8 cellular contexts compared by ENCODE assay signal in genomic region chr3:46558184-46559029, GRCh38. TPM values are rescaled to one million over a fixed set of nuclear protein-coding genes. Genes with fewer than 3 reads are reported as not detected.
DNase-seq lines count a peak whose midpoint lies in the region; ATAC-seq, FAIRE-seq and TF ChIP-seq lines count a peak whose summit lies in the region.

No MANE protein-coding gene starts in this region.

- no peaks in the 10 kb centered on the region for H3K36me3 ChIP-seq in KMS-11 (ENCODE audit: insufficient read depth)
- H3K36me3 ChIP-seq in astrocyte (ENCODE audit: insufficient read depth, low read length), result no peaks in the 10 kb centered on the region

- H3K27me3 ChIP-seq in KMS-11 (ENCODE audit: insufficient read depth, low read depth) (no peaks in the 10 kb centered on the region), astrocyte (ENCODE audit: insufficient read depth, low read length) (no peaks in the 10 kb centered on the region)

- H3K4me2 ChIP-seq in KMS-11 (peak overlapping the region; percentile 56), astrocyte (ENCODE audit: low read length) (peak overlapping the region; percentile 81)

- H3K4me3 ChIP-seq in KMS-11 (IDR thresholded peaks at IDR 0.05; ENCODE audit: insufficient read depth, low read depth, low read length) (no peak overlapping the region), astrocyte (ENCODE audit: insufficient read depth, low read depth, low read length) (peak overlapping the region; percentile 49), iPS-18c (ENCODE audit: insufficient read depth, low read depth, low read length) (peak overlapping the region; percentile 25; the same call in 1 of the 2 replicates)

- H3K27ac ChIP-seq in KMS-11 (no peak overlapping the region), astrocyte (ENCODE audit: low read depth, low read length) (peak overlapping the region; percentile 79)

- ATAC-seq in GM21786 (IDR thresholded peaks at IDR 0.05; ENCODE audit: unreplicated experiment) (peak; percentile 80), T-helper 17 cell (peak; percentile 100)

- H3K4me3 Mint-ChIP-seq in T-helper 17 cell (peak overlapping the region; percentile 93), astrocyte (ENCODE audit: unreplicated experiment) (no peak overlapping the region)

- H3K9me3 Mint-ChIP-seq in astrocyte (ENCODE audit: unreplicated experiment), result peaks cover 9% of the 10 kb centered on the region

- H3K9me3 ChIP-seq in T-helper 17 cell (ENCODE audit: control insufficient read depth, low read length, poor library complexity, severe bottlenecking), result no peaks in the 10 kb centered on the region
- no peaks in the 10 kb centered on the region for H3K9me3 ChIP-seq in astrocyte (ENCODE audit: insufficient read depth, low read depth, low read length)
- no peaks in the 10 kb centered on the region for H3K9me3 ChIP-seq in iPS-18c (ENCODE audit: control insufficient read depth, insufficient read depth, low read length)

- no peak for FAIRE-seq in astrocyte (lab: Jason Lieb, UNC)

- H3K36me3 Mint-ChIP-seq in T-helper 17 cell (ENCODE audit: low read depth) (no peaks in the 10 kb centered on the region), astrocyte (ENCODE audit: low read depth, unreplicated experiment) (peaks cover 5% of the 10 kb centered on the region)

- H3K4me1 ChIP-seq in KMS-11 (ENCODE audit: low read depth, poor library complexity, severe bottlenecking), result peaks cover 10% of the 10 kb centered on the region
- H3K4me1 ChIP-seq in astrocyte (ENCODE audit: insufficient read depth, low read length), result peaks cover 21% of the 10 kb centered on the region

- H2AFZ ChIP-seq in KMS-11 (ENCODE audit: low read depth) (peak overlapping the region; percentile 84), astrocyte (ENCODE audit: low read depth, low read length) (peak overlapping the region; percentile 78)

- H3K9ac ChIP-seq in KMS-11 (no peak overlapping the region), astrocyte (ENCODE audit: low read length) (peak overlapping the region; percentile 60)

- H3K4me1 Mint-ChIP-seq in T-helper 17 cell, result peaks cover 15% of the 10 kb centered on the region
- peaks cover 27% of the 10 kb centered on the region for H3K4me1 Mint-ChIP-seq in astrocyte (ENCODE audit: low read depth, unreplicated experiment)

- H3K79me2 ChIP-seq in KMS-11 (ENCODE audit: insufficient read depth, low read depth) (no peaks in the 10 kb centered on the region), astrocyte (ENCODE audit: insufficient read depth, low read length) (no peaks in the 10 kb centered on the region)

- TF ChIP-seq CTCF in KMS-11 (conservative IDR thresholded peaks at IDR 0.05; ENCODE audit: low read depth, low read length) (peak; percentile 50), astrocyte (IDR thresholded peaks at IDR 0.05; ENCODE audit: insufficient read depth, low read depth, low read length) (peak; percentile 80)

- H4K20me1 ChIP-seq in KMS-11 (ENCODE audit: insufficient read depth) (no peaks in the 10 kb centered on the region), astrocyte (ENCODE audit: insufficient read depth, low read length) (no peaks in the 10 kb centered on the region)

- peaks cover 6% of the 10 kb centered on the region for H3K27me3 Mint-ChIP-seq in T-helper 17 cell
- H3K27me3 Mint-ChIP-seq in astrocyte (ENCODE audit: low read depth, unreplicated experiment), result peaks cover 2% of the 10 kb centered on the region

- DNase-seq in EH (ENCODE audit: low read depth) (peak; percentile 96), T-helper 17 cell (peak; percentile 50 to 62 (median 60)), astrocyte (ENCODE audit: low read depth) (peak; percentile 77), smooth muscle cell of the brain vasculature (ENCODE audit: low read depth, low spot score) (peak; percentile 62), dedifferentiated amniotic fluid mesenchymal stem cell (ENCODE audit: extremely low spot score) (no peak)

- peak overlapping the region; percentile 60 for H3K27ac Mint-ChIP-seq in T-helper 17 cell
- H3K27ac Mint-ChIP-seq in astrocyte (ENCODE audit: unreplicated experiment), result no peak overlapping the region

RNA-seq across cellular contexts. Expression of gene LRRC2, which starts 7.7 kb away (rescaled TPM):
- total RNA-seq in T-helper 17 cell (under 1 TPM; 0.42 to 0.52 TPM), astrocyte (0.32 and 0.36 TPM in 2 replicates)

RNA-seq across cellular contexts. Expression of gene FAM240A, which starts 53.9 kb away (rescaled TPM):
- total RNA-seq in T-helper 17 cell, result not detected
- total RNA-seq in astrocyte, result not detected in 2 replicates
